In the genomic region with DNA sequence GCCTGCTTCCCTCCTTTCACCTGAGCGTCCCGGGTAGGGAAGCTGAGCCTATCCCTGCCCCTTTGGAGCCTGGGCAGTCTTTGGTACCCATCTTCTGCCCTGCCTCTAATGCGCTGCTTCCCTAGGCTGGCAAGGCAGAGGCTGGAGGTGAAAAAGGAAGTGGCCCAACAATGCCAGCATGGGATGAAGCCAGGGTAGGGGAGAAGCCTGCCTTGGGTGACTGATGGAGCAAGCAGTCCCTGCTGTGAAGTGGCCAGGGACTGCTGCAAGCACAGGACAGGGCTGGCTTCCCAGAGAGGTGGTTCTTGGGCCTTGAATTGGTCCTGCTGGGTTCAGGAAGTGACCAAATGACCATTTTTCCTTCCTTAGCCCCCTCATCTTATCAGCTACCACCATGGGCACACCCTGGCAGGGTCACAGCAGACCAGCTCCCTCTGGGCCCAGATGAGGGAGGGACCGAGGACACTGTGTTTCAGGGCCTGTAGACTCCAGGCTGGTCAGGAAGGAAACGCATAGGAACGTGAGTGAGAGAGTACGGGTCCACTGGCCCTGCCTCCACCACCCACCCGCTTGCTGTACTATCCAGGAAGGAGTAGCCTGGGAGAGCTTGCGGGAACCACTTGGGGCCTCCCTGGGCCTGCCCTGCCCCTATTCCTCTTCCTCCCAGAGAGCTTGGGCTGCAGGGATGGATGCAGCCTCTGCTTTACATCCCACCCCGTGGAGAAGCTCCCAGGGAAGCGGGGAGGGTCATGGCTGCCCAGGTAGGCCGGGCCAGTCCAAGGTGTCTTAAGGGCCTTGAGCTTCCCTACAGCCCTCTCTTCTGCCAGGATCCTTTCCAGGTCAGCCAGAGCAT, we compare ENCODE assay signal across 20 cellular contexts.
DNase-seq lines count a peak whose midpoint lies in the region; ATAC-seq and TF ChIP-seq lines count a peak whose summit lies in the region.
"Had no signal": no experiment of that assay in that cellular context is flagged by ENCODE, and none has a peak within 500 bp of the region (broad histone marks: within the 10 kb centered on the region; RNA-seq: fewer than 3 reads in every experiment).

No MANE protein-coding gene starts in this region.

- H3K36me3 ChIP-seq in NT2/D1 (ENCODE audit: insufficient read depth, insufficient read length, low read length) (peaks cover 64% of the 10 kb centered on the region), liver (ENCODE audit: control insufficient read depth in 4 of 4, insufficient read depth in 3 of 4, low read depth in 1 of 4, low read length in 3 of 4) (peaks cover 0 to 7% (median 3%) of the 10 kb centered on the region in 4 donors), suprapubic skin (peaks cover 24% of the 10 kb centered on the region), MG63 (no peaks in the 10 kb centered on the region; the same call in 1 of the 2 replicates)

- TF ChIP-seq POLR2A in suprapubic skin (IDR thresholded peaks at IDR 0.05), result no peak

- TF ChIP-seq CTCF in liver (IDR thresholded peaks at IDR 0.05; ENCODE audit: low read depth, low read length, missing input control) (no peak), suprapubic skin (IDR thresholded peaks at IDR 0.05) (no peak)

- H3K27me3 ChIP-seq in NT2/D1 (ENCODE audit: insufficient read depth, insufficient read length), result no peaks in the 10 kb centered on the region
- no peaks in the 10 kb centered on the region for H3K27me3 ChIP-seq in liver (ENCODE audit: control insufficient read depth in 4 of 4, insufficient read depth in 4 of 4, low read length in 3 of 4)
- H3K27me3 ChIP-seq in suprapubic skin, result no peaks in the 10 kb centered on the region
- no peaks in the 10 kb centered on the region for H3K27me3 ChIP-seq in MG63

- DNase-seq in NT2/D1 (ENCODE audit: low read depth, low spot score) (no peak), epithelial cell of prostate (ENCODE audit: low read depth, low spot score) (no peak), suprapubic skin (ENCODE audit: low spot score in 2 of 2) (no peak), cortex of kidney (lab: John Stamatoyannopoulos, UW) (no peak), MG63 (no peak), NCI-H1417 treated with DMSO at 0.1 percent for 48 hours (lab: John Stamatoyannopoulos, UW) (no peak)
- DNase-seq: ACHN; activated CD4-positive, alpha-beta T cell treated with anti-CD3 and anti-CD28 coated beads, Interleukin-2, amount 10 ng/mL, durations not matched to agents 24 days and 14 days; activated CD8-positive, alpha-beta memory T cell treated with anti-CD3 and anti-CD28 coated beads, Interleukin-2, amount 50 U/mL, for 48 hours; activated effector memory CD4-positive, alpha-beta T cell treated with anti-CD3 and anti-CD28 coated beads, Interleukin-2, amount 50 U/mL, for 16 hours; DMS153; effector memory CD8-positive, alpha-beta T cell; GF-D8; HFFc6; Kasumi-1; NCI-H1436 treated with DMSO at 0.1 percent for 48 hours; NCI-H226; stimulated activated CD4-positive, alpha-beta T cell treated with anti-CD3 and anti-CD28 coated beads, Interleukin-4, amount 100 ng/mL, for 24 hours had no signal

- no peak for TF ChIP-seq EP300 in suprapubic skin (IDR thresholded peaks at IDR 0.05)

- WGBS in liver, result 91% methylated on average over 12 of the region's 12 CpGs
- 59% methylated on average over 6 of the region's 12 CpGs for WGBS in suprapubic skin

- H3K9me3 ChIP-seq in NT2/D1 (ENCODE audit: insufficient read depth, low read length), result no peaks in the 10 kb centered on the region
- H3K9me3 ChIP-seq in liver (ENCODE audit: control insufficient read depth in 4 of 4, low read length in 3 of 4), result no peaks in the 10 kb centered on the region
- H3K9me3 ChIP-seq in suprapubic skin, result no peaks in the 10 kb centered on the region
- H3K9me3 ChIP-seq in MG63, result no peaks in the 10 kb centered on the region

- H3K27ac ChIP-seq in epithelial cell of prostate (peak overlapping the region; percentile 32), liver (ENCODE audit: low read depth in 1 of 2, low read length in 2 of 2) (no peak overlapping the region), suprapubic skin (peak overlapping the region; percentile 37)

- no peak for TF ChIP-seq RAD21 in liver (IDR thresholded peaks at IDR 0.05)

- H3K4me3 ChIP-seq in NT2/D1 (ENCODE audit: insufficient read length, low read depth), result no peak overlapping the region
- no peak overlapping the region for H3K4me3 ChIP-seq in liver (ENCODE audit: low read depth in 1 of 3, low read length in 3 of 3)
- H3K4me3 ChIP-seq in suprapubic skin, result no peak overlapping the region
- H3K4me3 ChIP-seq in MG63, result no peak overlapping the region

- ATAC-seq in GM18909 (IDR thresholded peaks at IDR 0.05; ENCODE audit: poor library complexity, unreplicated experiment), result no peak
- ATAC-seq: effector memory CD8-positive, alpha-beta T cell had no signal

- peaks cover 33% of the 10 kb centered on the region for H3K4me1 ChIP-seq in NT2/D1 (ENCODE audit: insufficient read depth, insufficient read length)
- H3K4me1 ChIP-seq in liver (ENCODE audit: control insufficient read depth in 4 of 4, insufficient read depth in 4 of 4, low read length in 3 of 4), result peaks cover 0 to 6% (median 2%) of the 10 kb centered on the region in 4 donors
- peaks cover 61% of the 10 kb centered on the region for H3K4me1 ChIP-seq in suprapubic skin

- H3K9ac ChIP-seq in NT2/D1 (ENCODE audit: insufficient read length, low read depth), result peak overlapping the region; percentile 21
- no peak overlapping the region for H3K9ac ChIP-seq in liver (ENCODE audit: low read depth in 1 of 2, low read length in 2 of 2)

TF ChIP-seq in liver, 16 proteins besides CTCF, POLR2A, EP300 and RAD21:
- no peak for TF ChIP-seq JUND (IDR thresholded peaks at IDR 0.05)
- peak; percentile 81 for TF ChIP-seq NR2F2 (IDR thresholded peaks at IDR 0.05)
- TF ChIP-seq SP1 (IDR thresholded peaks at IDR 0.05), result peak; percentile 17

Comparison
In these comparisons a context has a peak if more than half of its experiments do, and no peak if none do; other contexts are left out.
1. H3K27ac ChIP-seq: peak in epithelial cell of prostate (single experiment) and suprapubic skin (single experiment); none in liver (0 of 2).